In the genomic region with DNA sequence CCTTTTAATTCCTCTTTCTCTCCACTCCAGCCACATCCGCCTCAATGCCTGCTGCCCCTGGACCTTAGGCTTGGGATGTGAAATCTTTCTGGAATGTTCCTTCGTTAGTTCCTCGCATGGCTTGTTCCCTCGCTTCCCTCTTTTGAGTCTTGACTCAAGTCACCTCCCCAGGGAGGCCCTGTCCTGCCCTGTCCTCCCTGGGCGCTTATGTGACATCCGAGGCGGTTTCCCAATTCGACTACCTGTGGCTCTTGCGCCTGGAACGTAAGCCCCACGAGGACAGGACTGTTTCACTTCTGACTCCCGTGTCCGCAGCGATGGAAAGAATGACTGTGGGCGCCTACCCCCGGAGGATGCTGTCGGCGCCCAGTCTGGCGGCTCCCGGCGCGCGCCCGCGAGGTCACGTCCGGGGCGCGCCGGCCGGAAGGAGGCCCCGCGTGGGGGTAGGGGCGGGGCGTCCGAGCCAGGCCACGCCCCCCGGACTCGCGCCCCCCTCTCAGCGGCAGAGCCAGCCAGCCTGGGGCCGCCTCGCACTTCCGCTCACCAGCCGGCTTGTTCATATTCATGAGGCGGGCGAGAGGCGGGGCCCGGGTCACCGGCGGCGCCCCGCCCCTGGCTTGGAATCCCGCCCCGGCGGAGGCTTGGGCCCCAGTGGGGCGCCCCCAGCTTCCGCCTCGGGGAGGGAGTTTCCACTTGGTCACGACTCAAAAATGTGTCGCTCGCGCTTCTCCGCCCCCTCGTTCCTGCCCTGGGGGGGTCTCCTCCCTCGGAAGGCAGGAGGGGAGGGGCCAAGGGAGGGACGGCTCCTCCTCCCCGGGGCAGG, we compare ENCODE assay signal across 1 cellular context.
TF ChIP-seq lines count a peak whose summit lies in the region.

No MANE protein-coding gene starts in this region.

TF ChIP-seq in HEK293, 187 proteins besides CTCF, POLR2A, EP300 and RAD21 (continued from another document and continues in another):
- TF ChIP-seq, protein P1, sequence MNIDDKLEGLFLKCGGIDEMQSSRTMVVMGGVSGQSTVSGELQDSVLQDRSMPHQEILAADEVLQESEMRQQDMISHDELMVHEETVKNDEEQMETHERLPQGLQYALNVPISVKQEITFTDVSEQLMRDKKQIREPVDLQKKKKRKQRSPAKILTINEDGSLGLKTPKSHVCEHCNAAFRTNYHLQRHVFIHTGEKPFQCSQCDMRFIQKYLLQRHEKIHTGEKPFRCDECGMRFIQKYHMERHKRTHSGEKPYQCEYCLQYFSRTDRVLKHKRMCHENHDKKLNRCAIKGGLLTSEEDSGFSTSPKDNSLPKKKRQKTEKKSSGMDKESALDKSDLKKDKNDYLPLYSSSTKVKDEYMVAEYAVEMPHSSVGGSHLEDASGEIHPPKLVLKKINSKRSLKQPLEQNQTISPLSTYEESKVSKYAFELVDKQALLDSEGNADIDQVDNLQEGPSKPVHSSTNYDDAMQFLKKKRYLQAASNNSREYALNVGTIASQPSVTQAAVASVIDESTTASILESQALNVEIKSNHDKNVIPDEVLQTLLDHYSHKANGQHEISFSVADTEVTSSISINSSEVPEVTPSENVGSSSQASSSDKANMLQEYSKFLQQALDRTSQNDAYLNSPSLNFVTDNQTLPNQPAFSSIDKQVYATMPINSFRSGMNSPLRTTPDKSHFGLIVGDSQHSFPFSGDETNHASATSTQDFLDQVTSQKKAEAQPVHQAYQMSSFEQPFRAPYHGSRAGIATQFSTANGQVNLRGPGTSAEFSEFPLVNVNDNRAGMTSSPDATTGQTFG (tag by site-specific recombination; IDR thresholded peaks at IDR 0.05; ENCODE audit: borderline replicate concordance): no peak
- 0 out of 2 replicates have a peak, but pooled peaks have one; percentile 46 for TF ChIP-seq KLF8 (tag by site-specific recombination; IDR thresholded peaks at IDR 0.05)
- TF ChIP-seq, protein P2, sequence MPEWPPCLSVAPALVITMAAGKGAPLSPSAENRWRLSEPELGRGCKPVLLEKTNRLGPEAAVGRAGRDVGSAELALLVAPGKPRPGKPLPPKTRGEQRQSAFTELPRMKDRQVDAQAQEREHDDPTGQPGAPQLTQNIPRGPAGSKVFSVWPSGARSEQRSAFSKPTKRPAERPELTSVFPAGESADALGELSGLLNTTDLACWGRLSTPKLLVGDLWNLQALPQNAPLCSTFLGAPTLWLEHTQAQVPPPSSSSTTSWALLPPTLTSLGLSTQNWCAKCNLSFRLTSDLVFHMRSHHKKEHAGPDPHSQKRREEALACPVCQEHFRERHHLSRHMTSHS (tag by site-specific recombination; IDR thresholded peaks at IDR 0.05): no peak
- no peak for TF ChIP-seq ZNF138 (tag by site-specific recombination; IDR thresholded peaks at IDR 0.05; ENCODE audit: borderline replicate concordance)
- TF ChIP-seq, protein P3, sequence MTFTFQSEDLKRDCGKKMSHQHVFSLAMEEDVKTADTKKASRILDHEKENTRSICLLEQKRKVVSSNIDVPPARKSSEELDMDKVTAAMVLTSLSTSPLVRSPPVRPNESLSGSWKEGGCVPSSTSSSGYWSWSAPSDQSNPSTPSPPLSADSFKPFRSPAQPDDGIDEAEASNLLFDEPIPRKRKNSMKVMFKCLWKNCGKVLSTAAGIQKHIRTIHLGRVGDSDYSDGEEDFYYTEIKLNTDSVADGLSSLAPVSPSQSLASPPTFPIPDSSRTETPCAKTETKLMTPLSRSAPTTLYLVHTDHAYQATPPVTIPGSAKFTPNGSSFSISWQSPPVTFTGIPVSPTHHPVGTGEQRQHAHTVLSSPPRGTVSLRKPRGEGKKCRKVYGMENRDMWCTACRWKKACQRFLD (tag by site-specific recombination; IDR thresholded peaks at IDR 0.05): no peak
- TF ChIP-seq EGR2 (tag by site-specific recombination; IDR thresholded peaks at IDR 0.05; ENCODE audit: low read depth): peak; percentile 48; the same call in 1 of the 2 replicates
- TF ChIP-seq ZFP41 (tag by site-specific recombination; IDR thresholded peaks at IDR 0.05; ENCODE audit: borderline replicate concordance): no peak
- no peak for TF ChIP-seq ZNF571 (tag by site-specific recombination; IDR thresholded peaks at IDR 0.05)
- no peak for TF ChIP-seq TRIM28 (IDR thresholded peaks at IDR 0.05; ENCODE audit: borderline replicate concordance, low read length)
- TF ChIP-seq, protein P4, sequence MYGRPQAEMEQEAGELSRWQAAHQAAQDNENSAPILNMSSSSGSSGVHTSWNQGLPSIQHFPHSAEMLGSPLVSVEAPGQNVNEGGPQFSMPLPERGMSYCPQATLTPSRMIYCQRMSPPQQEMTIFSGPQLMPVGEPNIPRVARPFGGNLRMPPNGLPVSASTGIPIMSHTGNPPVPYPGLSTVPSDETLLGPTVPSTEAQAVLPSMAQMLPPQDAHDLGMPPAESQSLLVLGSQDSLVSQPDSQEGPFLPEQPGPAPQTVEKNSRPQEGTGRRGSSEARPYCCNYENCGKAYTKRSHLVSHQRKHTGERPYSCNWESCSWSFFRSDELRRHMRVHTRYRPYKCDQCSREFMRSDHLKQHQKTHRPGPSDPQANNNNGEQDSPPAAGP (tag by site-specific recombination; IDR thresholded peaks at IDR 0.05): peak; percentile 90
- 0 out of 2 replicates have a peak, but pooled peaks have one; percentile 29 for TF ChIP-seq ZNF610 (tag by site-specific recombination; IDR thresholded peaks at IDR 0.05; ENCODE audit: borderline replicate concordance)
- no peak for TF ChIP-seq ZNF24 (tag by site-specific recombination; IDR thresholded peaks at IDR 0.05)
- no peak for TF ChIP-seq ZNF48 (tag by site-specific recombination; IDR thresholded peaks at IDR 0.05)
- TF ChIP-seq, protein P5, sequence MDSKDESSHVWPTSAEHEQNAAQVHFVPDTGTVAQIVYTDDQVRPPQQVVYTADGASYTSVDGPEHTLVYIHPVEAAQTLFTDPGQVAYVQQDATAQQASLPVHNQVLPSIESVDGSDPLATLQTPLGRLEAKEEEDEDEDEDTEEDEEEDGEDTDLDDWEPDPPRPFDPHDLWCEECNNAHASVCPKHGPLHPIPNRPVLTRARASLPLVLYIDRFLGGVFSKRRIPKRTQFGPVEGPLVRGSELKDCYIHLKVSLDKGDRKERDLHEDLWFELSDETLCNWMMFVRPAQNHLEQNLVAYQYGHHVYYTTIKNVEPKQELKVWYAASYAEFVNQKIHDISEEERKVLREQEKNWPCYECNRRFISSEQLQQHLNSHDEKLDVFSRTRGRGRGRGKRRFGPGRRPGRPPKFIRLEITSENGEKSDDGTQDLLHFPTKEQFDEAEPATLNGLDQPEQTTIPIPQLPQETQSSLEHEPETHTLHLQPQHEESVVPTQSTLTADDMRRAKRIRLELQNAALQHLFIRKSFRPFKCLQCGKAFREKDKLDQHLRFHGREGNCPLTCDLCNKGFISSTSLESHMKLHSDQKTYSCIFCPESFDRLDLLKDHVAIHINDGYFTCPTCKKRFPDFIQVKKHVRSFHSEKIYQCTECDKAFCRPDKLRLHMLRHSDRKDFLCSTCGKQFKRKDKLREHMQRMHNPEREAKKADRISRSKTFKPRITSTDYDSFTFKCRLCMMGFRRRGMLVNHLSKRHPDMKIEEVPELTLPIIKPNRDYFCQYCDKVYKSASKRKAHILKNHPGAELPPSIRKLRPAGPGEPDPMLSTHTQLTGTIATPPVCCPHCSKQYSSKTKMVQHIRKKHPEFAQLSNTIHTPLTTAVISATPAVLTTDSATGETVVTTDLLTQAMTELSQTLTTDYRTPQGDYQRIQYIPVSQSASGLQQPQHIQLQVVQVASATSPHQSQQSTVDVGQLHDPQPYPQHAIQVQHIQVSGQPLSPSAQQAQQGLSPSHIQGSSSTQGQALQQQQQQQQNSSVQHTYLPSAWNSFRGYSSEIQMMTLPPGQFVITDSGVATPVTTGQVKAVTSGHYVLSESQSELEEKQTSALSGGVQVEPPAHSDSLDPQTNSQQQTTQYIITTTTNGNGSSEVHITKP (tag by site-specific recombination; IDR thresholded peaks at IDR 0.05): peak; percentile 78; the same call in 1 of the 2 replicates
- no peak for TF ChIP-seq TCF7L2 (IDR thresholded peaks at IDR 0.05; ENCODE audit: borderline replicate concordance, low read depth, low read length)
- peak; percentile 81 for TF ChIP-seq WT1 (tag by site-specific recombination; IDR thresholded peaks at IDR 0.05)
- TF ChIP-seq ZNF664 (tag by site-specific recombination; IDR thresholded peaks at IDR 0.05): no peak
- TF ChIP-seq, protein P6, sequence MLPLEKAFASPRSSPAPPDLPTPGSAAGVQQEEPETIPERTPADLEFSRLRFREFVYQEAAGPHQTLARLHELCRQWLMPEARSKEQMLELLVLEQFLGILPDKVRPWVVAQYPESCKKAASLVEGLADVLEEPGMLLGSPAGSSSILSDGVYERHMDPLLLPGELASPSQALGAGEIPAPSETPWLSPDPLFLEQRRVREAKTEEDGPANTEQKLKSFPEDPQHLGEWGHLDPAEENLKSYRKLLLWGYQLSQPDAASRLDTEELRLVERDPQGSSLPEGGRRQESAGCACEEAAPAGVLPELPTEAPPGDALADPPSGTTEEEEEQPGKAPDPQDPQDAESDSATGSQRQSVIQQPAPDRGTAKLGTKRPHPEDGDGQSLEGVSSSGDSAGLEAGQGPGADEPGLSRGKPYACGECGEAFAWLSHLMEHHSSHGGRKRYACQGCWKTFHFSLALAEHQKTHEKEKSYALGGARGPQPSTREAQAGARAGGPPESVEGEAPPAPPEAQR (tag by site-specific recombination; IDR thresholded peaks at IDR 0.05): no peak
- TF ChIP-seq ZIC2 (tag by site-specific recombination; IDR thresholded peaks at IDR 0.05): no peak; the same call in 1 of the 2 replicates
- TF ChIP-seq ZNF169 (tag by site-specific recombination; IDR thresholded peaks at IDR 0.05): no peak
- TF ChIP-seq ZNF133 (tag by site-specific recombination; IDR thresholded peaks at IDR 0.05): no peak
- TF ChIP-seq HOXC10 (CRISPR knock-in tag; IDR thresholded peaks at IDR 0.05): no peak
- TF ChIP-seq ZNF184 (tag by site-specific recombination; IDR thresholded peaks at IDR 0.05): no peak
- TF ChIP-seq ZNF677 (tag by site-specific recombination; IDR thresholded peaks at IDR 0.05): no peak
- TF ChIP-seq ZNF350 (tag by site-specific recombination; IDR thresholded peaks at IDR 0.05): no peak
- TF ChIP-seq ZNF292 (tag by site-specific recombination; IDR thresholded peaks at IDR 0.05; ENCODE audit: borderline replicate concordance, low read depth): no peak
- TF ChIP-seq, protein P7, sequence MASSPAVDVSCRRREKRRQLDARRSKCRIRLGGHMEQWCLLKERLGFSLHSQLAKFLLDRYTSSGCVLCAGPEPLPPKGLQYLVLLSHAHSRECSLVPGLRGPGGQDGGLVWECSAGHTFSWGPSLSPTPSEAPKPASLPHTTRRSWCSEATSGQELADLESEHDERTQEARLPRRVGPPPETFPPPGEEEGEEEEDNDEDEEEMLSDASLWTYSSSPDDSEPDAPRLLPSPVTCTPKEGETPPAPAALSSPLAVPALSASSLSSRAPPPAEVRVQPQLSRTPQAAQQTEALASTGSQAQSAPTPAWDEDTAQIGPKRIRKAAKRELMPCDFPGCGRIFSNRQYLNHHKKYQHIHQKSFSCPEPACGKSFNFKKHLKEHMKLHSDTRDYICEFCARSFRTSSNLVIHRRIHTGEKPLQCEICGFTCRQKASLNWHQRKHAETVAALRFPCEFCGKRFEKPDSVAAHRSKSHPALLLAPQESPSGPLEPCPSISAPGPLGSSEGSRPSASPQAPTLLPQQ (tag by site-specific recombination; IDR thresholded peaks at IDR 0.05): peak; percentile 39; the same call in 1 of the 2 replicates
- no peak for TF ChIP-seq ZNF624 (tag by site-specific recombination; IDR thresholded peaks at IDR 0.05)
- TF ChIP-seq ZSCAN23 (tag by site-specific recombination; IDR thresholded peaks at IDR 0.05): no peak
- TF ChIP-seq ZNF658 (tag by site-specific recombination; IDR thresholded peaks at IDR 0.05): no peak
- no peak for TF ChIP-seq HOXD13 (CRISPR knock-in tag; IDR thresholded peaks at IDR 0.05; ENCODE audit: borderline replicate concordance)
- TF ChIP-seq, protein P8, sequence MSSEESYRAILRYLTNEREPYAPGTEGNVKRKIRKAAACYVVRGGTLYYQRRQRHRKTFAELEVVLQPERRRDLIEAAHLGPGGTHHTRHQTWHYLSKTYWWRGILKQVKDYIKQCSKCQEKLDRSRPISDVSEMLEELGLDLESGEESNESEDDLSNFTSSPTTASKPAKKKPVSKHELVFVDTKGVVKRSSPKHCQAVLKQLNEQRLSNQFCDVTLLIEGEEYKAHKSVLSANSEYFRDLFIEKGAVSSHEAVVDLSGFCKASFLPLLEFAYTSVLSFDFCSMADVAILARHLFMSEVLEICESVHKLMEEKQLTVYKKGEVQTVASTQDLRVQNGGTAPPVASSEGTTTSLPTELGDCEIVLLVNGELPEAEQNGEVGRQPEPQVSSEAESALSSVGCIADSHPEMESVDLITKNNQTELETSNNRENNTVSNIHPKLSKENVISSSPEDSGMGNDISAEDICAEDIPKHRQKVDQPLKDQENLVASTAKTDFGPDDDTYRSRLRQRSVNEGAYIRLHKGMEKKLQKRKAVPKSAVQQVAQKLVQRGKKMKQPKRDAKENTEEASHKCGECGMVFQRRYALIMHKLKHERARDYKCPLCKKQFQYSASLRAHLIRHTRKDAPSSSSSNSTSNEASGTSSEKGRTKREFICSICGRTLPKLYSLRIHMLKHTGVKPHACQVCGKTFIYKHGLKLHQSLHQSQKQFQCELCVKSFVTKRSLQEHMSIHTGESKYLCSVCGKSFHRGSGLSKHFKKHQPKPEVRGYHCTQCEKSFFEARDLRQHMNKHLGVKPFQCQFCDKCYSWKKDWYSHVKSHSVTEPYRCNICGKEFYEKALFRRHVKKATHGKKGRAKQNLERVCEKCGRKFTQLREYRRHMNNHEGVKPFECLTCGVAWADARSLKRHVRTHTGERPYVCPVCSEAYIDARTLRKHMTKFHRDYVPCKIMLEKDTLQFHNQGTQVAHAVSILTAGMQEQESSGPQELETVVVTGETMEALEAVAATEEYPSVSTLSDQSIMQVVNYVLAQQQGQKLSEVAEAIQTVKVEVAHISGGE (tag by site-specific recombination; conservative IDR thresholded peaks at IDR 0.05; ENCODE audit: low read depth): no peak
- TF ChIP-seq ZNF157 (tag by site-specific recombination; IDR thresholded peaks at IDR 0.05): no peak
- no peak for TF ChIP-seq ZNF239 (tag by site-specific recombination; IDR thresholded peaks at IDR 0.05)
- TF ChIP-seq ZNF561 (tag by site-specific recombination; IDR thresholded peaks at IDR 0.05; ENCODE audit: borderline replicate concordance): 0 out of 2 replicates have a peak, but pooled peaks have one; percentile 41
- TF ChIP-seq ZBTB48 (tag by site-specific recombination; IDR thresholded peaks at IDR 0.05): no peak
- no peak for TF ChIP-seq ZNF146 (tag by site-specific recombination; IDR thresholded peaks at IDR 0.05)
- no peak for TF ChIP-seq ZNF621 (tag by site-specific recombination; IDR thresholded peaks at IDR 0.05)
- no peak for TF ChIP-seq ZNF510 (tag by site-specific recombination; IDR thresholded peaks at IDR 0.05; ENCODE audit: insufficient replicate concordance)
- no peak for TF ChIP-seq ZNF623 (tag by site-specific recombination; IDR thresholded peaks at IDR 0.05)
- TF ChIP-seq, protein P9, sequence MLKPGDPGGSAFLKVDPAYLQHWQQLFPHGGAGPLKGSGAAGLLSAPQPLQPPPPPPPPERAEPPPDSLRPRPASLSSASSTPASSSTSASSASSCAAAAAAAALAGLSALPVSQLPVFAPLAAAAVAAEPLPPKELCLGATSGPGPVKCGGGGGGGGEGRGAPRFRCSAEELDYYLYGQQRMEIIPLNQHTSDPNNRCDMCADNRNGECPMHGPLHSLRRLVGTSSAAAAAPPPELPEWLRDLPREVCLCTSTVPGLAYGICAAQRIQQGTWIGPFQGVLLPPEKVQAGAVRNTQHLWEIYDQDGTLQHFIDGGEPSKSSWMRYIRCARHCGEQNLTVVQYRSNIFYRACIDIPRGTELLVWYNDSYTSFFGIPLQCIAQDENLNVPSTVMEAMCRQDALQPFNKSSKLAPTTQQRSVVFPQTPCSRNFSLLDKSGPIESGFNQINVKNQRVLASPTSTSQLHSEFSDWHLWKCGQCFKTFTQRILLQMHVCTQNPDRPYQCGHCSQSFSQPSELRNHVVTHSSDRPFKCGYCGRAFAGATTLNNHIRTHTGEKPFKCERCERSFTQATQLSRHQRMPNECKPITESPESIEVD (tag by site-specific recombination; IDR thresholded peaks at IDR 0.05): no peak
- no peak for TF ChIP-seq ZNF175 (tag by site-specific recombination; IDR thresholded peaks at IDR 0.05)
- no peak for TF ChIP-seq ZBTB1 (tag by site-specific recombination; IDR thresholded peaks at IDR 0.05)
